In the genomic region with DNA sequence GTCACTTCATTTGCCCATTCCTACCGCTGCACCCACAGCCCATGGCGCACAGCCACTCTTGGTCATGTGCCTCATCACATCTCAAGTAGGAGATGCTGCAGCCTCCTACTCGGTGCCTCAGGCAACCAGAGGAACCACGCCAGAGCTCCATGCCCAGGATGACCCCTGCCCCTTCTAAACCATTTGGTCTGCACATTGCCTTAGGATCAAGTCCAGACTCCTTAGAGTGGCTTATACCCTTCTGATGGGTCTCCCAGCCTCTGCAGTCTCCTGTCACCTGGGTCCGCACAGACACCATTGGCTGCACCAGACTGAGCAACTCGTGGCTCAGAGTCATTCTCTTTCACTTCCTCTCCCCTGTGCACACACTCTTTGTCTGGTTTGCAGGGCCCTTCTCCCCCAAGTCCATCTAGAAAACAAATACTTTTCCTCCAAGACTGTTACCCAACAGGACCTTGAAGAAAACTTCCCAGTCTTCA, we compare ENCODE assay signal across 8 cellular contexts. TPM values are rescaled to one million over a fixed set of nuclear protein-coding genes. Genes with fewer than 3 reads are reported as not detected.
DNase-seq lines count a peak whose midpoint lies in the region; ATAC-seq and TF ChIP-seq lines count a peak whose summit lies in the region.

No MANE protein-coding gene starts in this region.

- no peaks in the 10 kb centered on the region for H3K9me3 ChIP-seq in CD8-positive, alpha-beta memory T cell (ENCODE audit: low read length)
- no peaks in the 10 kb centered on the region for H3K9me3 ChIP-seq in upper lobe of right lung

- no peak overlapping the region for H3K4me3 ChIP-seq in CD8-positive, alpha-beta memory T cell (ENCODE audit: low read length)
- H3K4me3 ChIP-seq in upper lobe of right lung, result no peak overlapping the region

- no peak for DNase-seq in CD8-positive, alpha-beta memory T cell
- peak; percentile 36 for DNase-seq in activated naive CD8-positive, alpha-beta T cell treated with anti-CD3 and anti-CD28 coated beads, Interleukin-2, amount 10 ng/mL, durations not matched to agents 7 days and 5 days
- DNase-seq in upper lobe of right lung (no peak), COLO668 (lab: John Stamatoyannopoulos, UW; ENCODE audit: unreplicated experiment) (no peak), GDM1 (lab: John Stamatoyannopoulos, UW) (no peak), GF-D8 (lab: John Stamatoyannopoulos, UW) (no peak)

- H3K4me1 ChIP-seq in CD8-positive, alpha-beta memory T cell (ENCODE audit: insufficient read depth, low read length), result peaks cover 70% of the 10 kb centered on the region
- H3K4me1 ChIP-seq in upper lobe of right lung, result peaks cover 54% of the 10 kb centered on the region

- no peaks in the 10 kb centered on the region for H3K36me3 ChIP-seq in CD8-positive, alpha-beta memory T cell (ENCODE audit: insufficient read depth, low read length)
- no peaks in the 10 kb centered on the region for H3K36me3 ChIP-seq in upper lobe of right lung

- H3K27me3 ChIP-seq in CD8-positive, alpha-beta memory T cell (ENCODE audit: insufficient read depth, low read length, poor library complexity, severe bottlenecking), result no peaks in the 10 kb centered on the region
- no peaks in the 10 kb centered on the region for H3K27me3 ChIP-seq in upper lobe of right lung

- H3K27me3 Mint-ChIP-seq in CD8-positive, alpha-beta memory T cell, result no peaks in the 10 kb centered on the region
- no peaks in the 10 kb centered on the region for H3K27me3 Mint-ChIP-seq in activated naive CD8-positive, alpha-beta T cell treated with anti-CD3 and anti-CD28 coated beads, Interleukin-2, amount 10 ng/mL, durations not matched to agents 7 days and 5 days

- H3K9me3 Mint-ChIP-seq in CD8-positive, alpha-beta memory T cell, result no peaks in the 10 kb centered on the region
- H3K9me3 Mint-ChIP-seq in activated naive CD8-positive, alpha-beta T cell treated with anti-CD3 and anti-CD28 coated beads, Interleukin-2, amount 10 ng/mL, durations not matched to agents 7 days and 5 days, result no peaks in the 10 kb centered on the region

- no peak overlapping the region for H3K27ac ChIP-seq in CD8-positive, alpha-beta memory T cell (ENCODE audit: low read depth, low read length)
- H3K27ac ChIP-seq in upper lobe of right lung, result peak overlapping the region; percentile 94

- H3K4me1 Mint-ChIP-seq in CD8-positive, alpha-beta memory T cell, result peaks cover 64 to 70% (median 70%) of the 10 kb centered on the region in 3 donors
- peaks cover 51% of the 10 kb centered on the region for H3K4me1 Mint-ChIP-seq in activated naive CD8-positive, alpha-beta T cell treated with anti-CD3 and anti-CD28 coated beads, Interleukin-2, amount 10 ng/mL, durations not matched to agents 7 days and 5 days

- POLR2A ChIA-PET in CD8-positive, alpha-beta memory T cell (lab: Charles Lee), result no interaction called here
- POLR2A ChIA-PET in activated naive CD8-positive, alpha-beta T cell treated with anti-CD3 and anti-CD28 coated beads, Interleukin-2, amount 10 ng/mL, durations not matched to agents 7 days and 5 days (lab: Charles Lee), result interaction anchor here (1.7 to 3.9 kb wide), 4 partner anchors 11 to 250 kb away, joined by 4 to 30 read pairs (median 18); partner anchors contain the start of genes DDX20 and RAP1A

- peak; percentile 52 for ATAC-seq in GM19328 (IDR thresholded peaks at IDR 0.05; ENCODE audit: unreplicated experiment)
- ATAC-seq in HG03354 (IDR thresholded peaks at IDR 0.05; ENCODE audit: poor library complexity, severe bottlenecking, unreplicated experiment), result peak; percentile 61
- ATAC-seq in activated naive CD8-positive, alpha-beta T cell treated with anti-CD3 and anti-CD28 coated beads, Interleukin-2, amount 10 ng/mL, durations not matched to agents 7 days and 5 days (ENCODE audit: low read depth), result no peak
- ATAC-seq in upper lobe of right lung, result peak; percentile 32

- no peaks in the 10 kb centered on the region for H3K36me3 Mint-ChIP-seq in CD8-positive, alpha-beta memory T cell
- no peaks in the 10 kb centered on the region for H3K36me3 Mint-ChIP-seq in activated naive CD8-positive, alpha-beta T cell treated with anti-CD3 and anti-CD28 coated beads, Interleukin-2, amount 10 ng/mL, durations not matched to agents 7 days and 5 days

- CTCF ChIA-PET in CD8-positive, alpha-beta memory T cell (lab: Charles Lee), result interaction anchor here (3.6 to 4.7 kb wide), 2 partner anchors 12 to 208 kb away, joined by 51 read pairs; no protein-coding TSS in a partner anchor

- no peak for TF ChIP-seq CTCF in upper lobe of right lung (IDR thresholded peaks at IDR 0.05)

- H3K27ac Mint-ChIP-seq in CD8-positive, alpha-beta memory T cell, result peak overlapping the region; percentile 47 to 91 (median 72)
- H3K27ac Mint-ChIP-seq in activated naive CD8-positive, alpha-beta T cell treated with anti-CD3 and anti-CD28 coated beads, Interleukin-2, amount 10 ng/mL, durations not matched to agents 7 days and 5 days, result peak overlapping the region; percentile 66

- H3K4me3 Mint-ChIP-seq in CD8-positive, alpha-beta memory T cell, result peak overlapping the region in 2 of 7 donors; percentile 7 to 35
- peak overlapping the region; percentile 4 for H3K4me3 Mint-ChIP-seq in activated naive CD8-positive, alpha-beta T cell treated with anti-CD3 and anti-CD28 coated beads, Interleukin-2, amount 10 ng/mL, durations not matched to agents 7 days and 5 days

- intact Hi-C loops in upper lobe of right lung (cut with DNase I), result no loop called here

RNA-seq across cellular contexts. Expression of gene ADORA3, which starts 2.2 kb away (rescaled TPM):
- under 1 TPM; 0.39 to 0.51 TPM for total RNA-seq in CD8-positive, alpha-beta memory T cell
- polyA plus RNA-seq in CD8-positive, alpha-beta memory T cell, result not detected
- total RNA-seq in activated naive CD8-positive, alpha-beta T cell treated with anti-CD3 and anti-CD28 coated beads, Interleukin-2, amount 10 ng/mL, durations not matched to agents 7 days and 5 days, result under 1 TPM in 1 of 2 experiments, not detected in 1; 0.20 TPM
- 9.3 TPM for total RNA-seq in upper lobe of right lung

RNA-seq across cellular contexts. Expression of gene TMIGD3, which starts 2.2 kb away (rescaled TPM):
- under 1 TPM in 1 of 2 experiments, not detected in 1; 0.26 TPM for total RNA-seq in CD8-positive, alpha-beta memory T cell
- not detected for polyA plus RNA-seq in CD8-positive, alpha-beta memory T cell
- under 1 TPM in 1 of 2 experiments, not detected in 1; 0.42 TPM for total RNA-seq in activated naive CD8-positive, alpha-beta T cell treated with anti-CD3 and anti-CD28 coated beads, Interleukin-2, amount 10 ng/mL, durations not matched to agents 7 days and 5 days
- total RNA-seq in upper lobe of right lung, result 5.1 TPM

RNA-seq across cellular contexts. Expression of gene C1orf162, which starts 31.9 kb away (rescaled TPM):
- 1 to 10 TPM; 3.9 to 4.9 TPM for total RNA-seq in CD8-positive, alpha-beta memory T cell
- 90.1 TPM for polyA plus RNA-seq in CD8-positive, alpha-beta memory T cell
- total RNA-seq in activated naive CD8-positive, alpha-beta T cell treated with anti-CD3 and anti-CD28 coated beads, Interleukin-2, amount 10 ng/mL, durations not matched to agents 7 days and 5 days, result 10 to 100 TPM; 31.6 to 33.6 TPM
- total RNA-seq in upper lobe of right lung, result 79.3 TPM

RNA-seq across cellular contexts. Expression of gene ATP5PB, which starts 56.4 kb away (rescaled TPM):
- total RNA-seq in CD8-positive, alpha-beta memory T cell, result 100 to 1,000 TPM; 351 to 360 TPM
- polyA plus RNA-seq in CD8-positive, alpha-beta memory T cell, result 455 TPM
- 100 to 1,000 TPM; 259 to 260 TPM for total RNA-seq in activated naive CD8-positive, alpha-beta T cell treated with anti-CD3 and anti-CD28 coated beads, Interleukin-2, amount 10 ng/mL, durations not matched to agents 7 days and 5 days
- total RNA-seq in upper lobe of right lung, result 132 TPM

RNA-seq across cellular contexts. Expression of gene WDR77, which starts 56.6 kb away (rescaled TPM):
- total RNA-seq in CD8-positive, alpha-beta memory T cell, result 10 to 100 TPM; 73.2 to 74.7 TPM
- polyA plus RNA-seq in CD8-positive, alpha-beta memory T cell, result 42.2 TPM
- total RNA-seq in activated naive CD8-positive, alpha-beta T cell treated with anti-CD3 and anti-CD28 coated beads, Interleukin-2, amount 10 ng/mL, durations not matched to agents 7 days and 5 days, result 10 to 100 TPM; 35.7 to 35.9 TPM
- 20.1 TPM for total RNA-seq in upper lobe of right lung

Comparison
In these comparisons a context has a peak if more than half of its experiments do, and no peak if none do; other contexts are left out.
1. RNA of gene C1orf162, which starts 31.9 kb away (total RNA-seq): 79.3 TPM in upper lobe of right lung (single experiment) and 31.6 to 33.6 TPM in activated naive CD8-positive, alpha-beta T cell treated with anti-CD3 and anti-CD28 coated beads, Interleukin-2, amount 10 ng/mL, durations not matched to agents 7 days and 5 days; 3.9 to 4.9 TPM in CD8-positive, alpha-beta memory T cell; every median in the first group is over 4 times any median in the second.